Comparison of ENCODE assay signal across 1 cellular context in the genomic region with DNA sequence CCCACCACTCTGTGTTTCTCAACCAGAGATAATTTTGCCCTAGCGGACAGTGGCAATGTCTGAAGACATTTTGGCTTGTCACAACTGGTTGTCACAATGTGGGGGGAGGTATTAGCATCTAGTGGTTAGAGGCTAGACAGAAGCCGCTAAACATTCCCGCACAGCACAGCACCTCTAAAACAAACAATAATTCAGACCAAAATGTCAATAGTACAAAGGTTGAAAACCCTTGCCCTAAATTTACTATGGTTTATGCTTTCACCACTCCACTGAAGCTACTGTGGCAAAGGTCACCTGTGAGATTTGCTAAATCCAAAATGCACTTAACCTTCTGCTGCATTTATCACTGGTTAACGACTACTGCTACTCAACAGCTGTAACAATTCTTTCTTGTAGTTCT.
TF ChIP-seq lines count a peak whose summit lies in the region.

No MANE protein-coding gene starts in this region.

TF ChIP-seq in HepG2, 621 proteins besides CTCF, POLR2A, EP300 and RAD21 (continued from another document and continues in another):
- TF ChIP-seq, protein P1, sequence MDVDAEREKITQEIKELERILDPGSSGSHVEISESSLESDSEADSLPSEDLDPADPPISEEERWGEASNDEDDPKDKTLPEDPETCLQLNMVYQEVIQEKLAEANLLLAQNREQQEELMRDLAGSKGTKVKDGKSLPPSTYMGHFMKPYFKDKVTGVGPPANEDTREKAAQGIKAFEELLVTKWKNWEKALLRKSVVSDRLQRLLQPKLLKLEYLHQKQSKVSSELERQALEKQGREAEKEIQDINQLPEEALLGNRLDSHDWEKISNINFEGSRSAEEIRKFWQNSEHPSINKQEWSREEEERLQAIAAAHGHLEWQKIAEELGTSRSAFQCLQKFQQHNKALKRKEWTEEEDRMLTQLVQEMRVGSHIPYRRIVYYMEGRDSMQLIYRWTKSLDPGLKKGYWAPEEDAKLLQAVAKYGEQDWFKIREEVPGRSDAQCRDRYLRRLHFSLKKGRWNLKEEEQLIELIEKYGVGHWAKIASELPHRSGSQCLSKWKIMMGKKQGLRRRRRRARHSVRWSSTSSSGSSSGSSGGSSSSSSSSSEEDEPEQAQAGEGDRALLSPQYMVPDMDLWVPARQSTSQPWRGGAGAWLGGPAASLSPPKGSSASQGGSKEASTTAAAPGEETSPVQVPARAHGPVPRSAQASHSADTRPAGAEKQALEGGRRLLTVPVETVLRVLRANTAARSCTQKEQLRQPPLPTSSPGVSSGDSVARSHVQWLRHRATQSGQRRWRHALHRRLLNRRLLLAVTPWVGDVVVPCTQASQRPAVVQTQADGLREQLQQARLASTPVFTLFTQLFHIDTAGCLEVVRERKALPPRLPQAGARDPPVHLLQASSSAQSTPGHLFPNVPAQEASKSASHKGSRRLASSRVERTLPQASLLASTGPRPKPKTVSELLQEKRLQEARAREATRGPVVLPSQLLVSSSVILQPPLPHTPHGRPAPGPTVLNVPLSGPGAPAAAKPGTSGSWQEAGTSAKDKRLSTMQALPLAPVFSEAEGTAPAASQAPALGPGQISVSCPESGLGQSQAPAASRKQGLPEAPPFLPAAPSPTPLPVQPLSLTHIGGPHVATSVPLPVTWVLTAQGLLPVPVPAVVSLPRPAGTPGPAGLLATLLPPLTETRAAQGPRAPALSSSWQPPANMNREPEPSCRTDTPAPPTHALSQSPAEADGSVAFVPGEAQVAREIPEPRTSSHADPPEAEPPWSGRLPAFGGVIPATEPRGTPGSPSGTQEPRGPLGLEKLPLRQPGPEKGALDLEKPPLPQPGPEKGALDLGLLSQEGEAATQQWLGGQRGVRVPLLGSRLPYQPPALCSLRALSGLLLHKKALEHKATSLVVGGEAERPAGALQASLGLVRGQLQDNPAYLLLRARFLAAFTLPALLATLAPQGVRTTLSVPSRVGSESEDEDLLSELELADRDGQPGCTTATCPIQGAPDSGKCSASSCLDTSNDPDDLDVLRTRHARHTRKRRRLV (CRISPR knock-in tag; IDR thresholded peaks at IDR 0.05) = no peak
- TF ChIP-seq, protein P2, sequence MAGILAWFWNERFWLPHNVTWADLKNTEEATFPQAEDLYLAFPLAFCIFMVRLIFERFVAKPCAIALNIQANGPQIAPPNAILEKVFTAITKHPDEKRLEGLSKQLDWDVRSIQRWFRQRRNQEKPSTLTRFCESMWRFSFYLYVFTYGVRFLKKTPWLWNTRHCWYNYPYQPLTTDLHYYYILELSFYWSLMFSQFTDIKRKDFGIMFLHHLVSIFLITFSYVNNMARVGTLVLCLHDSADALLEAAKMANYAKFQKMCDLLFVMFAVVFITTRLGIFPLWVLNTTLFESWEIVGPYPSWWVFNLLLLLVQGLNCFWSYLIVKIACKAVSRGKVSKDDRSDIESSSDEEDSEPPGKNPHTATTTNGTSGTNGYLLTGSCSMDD (CRISPR knock-in tag; IDR thresholded peaks at IDR 0.05) = no peak
- TF ChIP-seq CEBPG (CRISPR knock-in tag; IDR thresholded peaks at IDR 0.05) = peak; percentile 53
- no peak for TF ChIP-seq AKAP8 (CRISPR knock-in tag; IDR thresholded peaks at IDR 0.05)
- TF ChIP-seq, protein P3, sequence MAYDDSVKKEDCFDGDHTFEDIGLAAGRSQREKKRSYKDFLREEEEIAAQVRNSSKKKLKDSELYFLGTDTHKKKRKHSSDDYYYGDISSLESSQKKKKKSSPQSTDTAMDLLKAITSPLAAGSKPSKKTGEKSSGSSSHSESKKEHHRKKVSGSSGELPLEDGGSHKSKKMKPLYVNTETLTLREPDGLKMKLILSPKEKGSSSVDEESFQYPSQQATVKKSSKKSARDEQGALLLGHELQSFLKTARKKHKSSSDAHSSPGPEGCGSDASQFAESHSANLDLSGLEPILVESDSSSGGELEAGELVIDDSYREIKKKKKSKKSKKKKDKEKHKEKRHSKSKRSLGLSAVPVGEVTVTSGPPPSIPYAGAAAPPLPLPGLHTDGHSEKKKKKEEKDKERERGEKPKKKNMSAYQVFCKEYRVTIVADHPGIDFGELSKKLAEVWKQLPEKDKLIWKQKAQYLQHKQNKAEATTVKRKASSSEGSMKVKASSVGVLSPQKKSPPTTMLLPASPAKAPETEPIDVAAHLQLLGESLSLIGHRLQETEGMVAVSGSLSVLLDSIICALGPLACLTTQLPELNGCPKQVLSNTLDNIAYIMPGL (CRISPR knock-in tag; IDR thresholded peaks at IDR 0.05; ENCODE audit: borderline replicate concordance in 1 of 2, low read depth in 1 of 2) = peak in 1 of 2 experiments; percentile 41; a peak in 1 of 4 replicates
- TF ChIP-seq ZNF276 (CRISPR knock-in tag; IDR thresholded peaks at IDR 0.05; ENCODE audit: low read depth) = no peak
- no peak for TF ChIP-seq UBTF (CRISPR knock-in tag; IDR thresholded peaks at IDR 0.05)
- peak; percentile 38; the same call in 1 of the 2 replicates for TF ChIP-seq ZNF652 (CRISPR knock-in tag; IDR thresholded peaks at IDR 0.05; ENCODE audit: borderline replicate concordance, low read depth)
- no peak for TF ChIP-seq ATM (IDR thresholded peaks at IDR 0.05; ENCODE audit: borderline replicate concordance)
- TF ChIP-seq, protein P4, sequence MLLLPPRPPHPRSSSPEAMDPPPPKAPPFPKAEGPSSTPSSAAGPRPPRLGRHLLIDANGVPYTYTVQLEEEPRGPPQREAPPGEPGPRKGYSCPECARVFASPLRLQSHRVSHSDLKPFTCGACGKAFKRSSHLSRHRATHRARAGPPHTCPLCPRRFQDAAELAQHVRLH (CRISPR knock-in tag; IDR thresholded peaks at IDR 0.05; ENCODE audit: borderline replicate concordance, low read depth) = 0 out of 2 replicates have a peak, but pooled peaks have one; percentile 19
- TF ChIP-seq PRMT3 (CRISPR knock-in tag; IDR thresholded peaks at IDR 0.05; ENCODE audit: borderline replicate concordance, low read depth) = no peak
- no peak for TF ChIP-seq POLR2AphosphoS2 (IDR thresholded peaks at IDR 0.05; ENCODE audit: low read depth, low read length)
- TF ChIP-seq ZIK1 (CRISPR knock-in tag; IDR thresholded peaks at IDR 0.05; ENCODE audit: borderline replicate concordance, low read depth) = no peak
- TF ChIP-seq, protein P5, sequence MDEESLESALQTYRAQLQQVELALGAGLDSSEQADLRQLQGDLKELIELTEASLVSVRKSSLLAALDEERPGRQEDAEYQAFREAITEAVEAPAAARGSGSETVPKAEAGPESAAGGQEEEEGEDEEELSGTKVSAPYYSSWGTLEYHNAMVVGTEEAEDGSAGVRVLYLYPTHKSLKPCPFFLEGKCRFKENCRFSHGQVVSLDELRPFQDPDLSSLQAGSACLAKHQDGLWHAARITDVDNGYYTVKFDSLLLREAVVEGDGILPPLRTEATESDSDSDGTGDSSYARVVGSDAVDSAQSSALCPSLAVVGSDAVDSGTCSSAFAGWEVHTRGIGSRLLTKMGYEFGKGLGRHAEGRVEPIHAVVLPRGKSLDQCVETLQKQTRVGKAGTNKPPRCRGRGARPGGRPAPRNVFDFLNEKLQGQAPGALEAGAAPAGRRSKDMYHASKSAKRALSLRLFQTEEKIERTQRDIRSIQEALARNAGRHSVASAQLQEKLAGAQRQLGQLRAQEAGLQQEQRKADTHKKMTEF (CRISPR knock-in tag; IDR thresholded peaks at IDR 0.05) = peak; percentile 89
- TF ChIP-seq NFE2L2 (IDR thresholded peaks at IDR 0.05; ENCODE audit: low read length) = no peak
- no peak for TF ChIP-seq ZNF263 (CRISPR knock-in tag; IDR thresholded peaks at IDR 0.05)
- TF ChIP-seq NFIB (CRISPR knock-in tag; IDR thresholded peaks at IDR 0.05; ENCODE audit: borderline replicate concordance) = no peak
- TF ChIP-seq KLF12 (CRISPR knock-in tag; IDR thresholded peaks at IDR 0.05; ENCODE audit: borderline replicate concordance) = no peak
- TF ChIP-seq ZNF530 (CRISPR knock-in tag; IDR thresholded peaks at IDR 0.05; ENCODE audit: low read depth) = no peak
- TF ChIP-seq MAZ (IDR thresholded peaks at IDR 0.05; ENCODE audit: borderline replicate concordance, low read depth, low read length) = no peak
- TF ChIP-seq MAZ (CRISPR knock-in tag; IDR thresholded peaks at IDR 0.05; ENCODE audit: low read depth) = no peak
- no peak for TF ChIP-seq BORCS8-MEF2B (CRISPR knock-in tag; IDR thresholded peaks at IDR 0.05)
- no peak for TF ChIP-seq KLF11 (CRISPR knock-in tag; IDR thresholded peaks at IDR 0.05)
- peak; percentile 92 for TF ChIP-seq HNF4G (IDR thresholded peaks at IDR 0.05; ENCODE audit: borderline replicate concordance, low read depth, low read length)
- peak; percentile 91; the same call in 1 of the 2 replicates for TF ChIP-seq HNF4G (CRISPR knock-in tag; IDR thresholded peaks at IDR 0.05; ENCODE audit: borderline replicate concordance, low read depth)
- no peak for TF ChIP-seq TRIM24 (CRISPR knock-in tag; IDR thresholded peaks at IDR 0.05)
- no peak for TF ChIP-seq ZNF121 (CRISPR knock-in tag; IDR thresholded peaks at IDR 0.05)
- TF ChIP-seq ZNF207 (IDR thresholded peaks at IDR 0.05; ENCODE audit: borderline replicate concordance) = no peak
- no peak for TF ChIP-seq SOX6 (IDR thresholded peaks at IDR 0.05)
- peak; percentile 81 for TF ChIP-seq SOX6 (CRISPR knock-in tag; IDR thresholded peaks at IDR 0.05)
- TF ChIP-seq KLF15 (CRISPR knock-in tag; IDR thresholded peaks at IDR 0.05; ENCODE audit: borderline replicate concordance) = no peak
- no peak for TF ChIP-seq ZNF30 (CRISPR knock-in tag; IDR thresholded peaks at IDR 0.05)
- TF ChIP-seq JUN (CRISPR knock-in tag; IDR thresholded peaks at IDR 0.05) = no peak
- no peak for TF ChIP-seq ZBTB8A (CRISPR knock-in tag; IDR thresholded peaks at IDR 0.05; ENCODE audit: borderline replicate concordance, low read depth)
- TF ChIP-seq, protein P6, sequence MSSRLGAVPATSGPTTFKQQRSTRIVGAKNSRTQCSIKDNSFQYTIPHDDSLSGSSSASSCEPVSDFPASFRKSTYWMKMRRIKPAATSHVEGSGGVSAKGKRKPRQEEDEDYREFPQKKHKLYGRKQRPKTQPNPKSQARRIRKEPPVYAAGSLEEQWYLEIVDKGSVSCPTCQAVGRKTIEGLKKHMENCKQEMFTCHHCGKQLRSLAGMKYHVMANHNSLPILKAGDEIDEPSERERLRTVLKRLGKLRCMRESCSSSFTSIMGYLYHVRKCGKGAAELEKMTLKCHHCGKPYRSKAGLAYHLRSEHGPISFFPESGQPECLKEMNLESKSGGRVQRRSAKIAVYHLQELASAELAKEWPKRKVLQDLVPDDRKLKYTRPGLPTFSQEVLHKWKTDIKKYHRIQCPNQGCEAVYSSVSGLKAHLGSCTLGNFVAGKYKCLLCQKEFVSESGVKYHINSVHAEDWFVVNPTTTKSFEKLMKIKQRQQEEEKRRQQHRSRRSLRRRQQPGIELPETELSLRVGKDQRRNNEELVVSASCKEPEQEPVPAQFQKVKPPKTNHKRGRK (CRISPR knock-in tag; IDR thresholded peaks at IDR 0.05) = no peak
- TF ChIP-seq ZBTB21 (CRISPR knock-in tag; IDR thresholded peaks at IDR 0.05) = no peak
- TF ChIP-seq PATZ1 (CRISPR knock-in tag; IDR thresholded peaks at IDR 0.05) = peak; percentile 62
- TF ChIP-seq ZNF431 (CRISPR knock-in tag; IDR thresholded peaks at IDR 0.05; ENCODE audit: borderline replicate concordance, low read depth) = no peak; the same call in 1 of the 2 replicates
- TF ChIP-seq ZNF34 (CRISPR knock-in tag; IDR thresholded peaks at IDR 0.05; ENCODE audit: borderline replicate concordance) = no peak
- 0 out of 2 replicates have a peak, but pooled peaks have one; percentile 25 for TF ChIP-seq THRA (CRISPR knock-in tag; IDR thresholded peaks at IDR 0.05; ENCODE audit: borderline replicate concordance)
